Comparison of ENCODE assay signal across 1 cellular context in genomic region chr1:147804942-147805723, GRCh38.
TF ChIP-seq lines count a peak whose summit lies in the region.

No MANE protein-coding gene starts in this region.

TF ChIP-seq in GM23338, 12 proteins besides CTCF, POLR2A, EP300 and RAD21 (continued from another document):
- no peak for TF ChIP-seq ZNF462 (CRISPR knock-in tag; IDR thresholded peaks at IDR 0.05)
- no peak for TF ChIP-seq ETS1 (IDR thresholded peaks at IDR 0.05)
TF ChIP-seq in GM23338: peak in this region for 0.
